14 cellular contexts compared by ENCODE assay signal in genomic region chr18:45783097-45784075, GRCh38. TPM values are rescaled to one million over a fixed set of nuclear protein-coding genes. Genes with fewer than 3 reads are reported as not detected.
DNase-seq lines count a peak whose midpoint lies in the region; ATAC-seq and TF ChIP-seq lines count a peak whose summit lies in the region.
"Had no signal": no experiment of that assay in that cellular context is flagged by ENCODE, and none has a peak within 500 bp of the region (broad histone marks: within the 10 kb centered on the region; RNA-seq: fewer than 3 reads in every experiment).

No MANE protein-coding gene starts in this region.

- peak; percentile 87 for ATAC-seq in RWPE2 (ENCODE audit: low read depth)
- no peak for ATAC-seq in HG03442 (IDR thresholded peaks at IDR 0.05; ENCODE audit: unreplicated experiment)
- no peak for ATAC-seq in HG02981 (IDR thresholded peaks at IDR 0.05; ENCODE audit: unreplicated experiment)
- ATAC-seq: naive thymus-derived CD8-positive, alpha-beta T cell had no signal

- TF ChIP-seq CTCF in RWPE2 (IDR thresholded peaks at IDR 0.05; ENCODE audit: poor library complexity, severe bottlenecking) (no peak), osteoblast (IDR thresholded peaks at IDR 0.05; ENCODE audit: extremely low read depth, low read depth, low read length) (no peak)

- H3K4me1 ChIP-seq in RWPE2 (ENCODE audit: insufficient read depth, poor library complexity, severe bottlenecking) = peaks cover 19% of the 10 kb centered on the region
- peaks cover 40% of the 10 kb centered on the region for H3K4me1 ChIP-seq in osteoblast (ENCODE audit: insufficient read depth, low read length)

- H3K36me3 ChIP-seq in RWPE2 (ENCODE audit: low read depth) = no peaks in the 10 kb centered on the region
- H3K36me3 ChIP-seq in osteoblast (ENCODE audit: insufficient read depth, low read length) = no peaks in the 10 kb centered on the region

- H3K27ac ChIP-seq in RWPE2 (ENCODE audit: poor library complexity, severe bottlenecking) (peak overlapping the region; percentile 27), osteoblast (ENCODE audit: low read depth, low read length) (peak overlapping the region; percentile 40)

- no peaks in the 10 kb centered on the region for H4K20me1 ChIP-seq in osteoblast (ENCODE audit: insufficient read depth, low read length)

- peak; percentile 88 for DNase-seq in EH (ENCODE audit: low read depth)
- DNase-seq in RWPE2 (ENCODE audit: low spot score) = no peak
- DNase-seq in fibroblast of peridontal ligament (ENCODE audit: extremely low read depth) = peak; percentile 66
- no peak for DNase-seq in osteoblast (ENCODE audit: insufficient read length, low spot score, missing footprints)
- no peak for DNase-seq in NCI-H1694 (lab: John Stamatoyannopoulos, UW)
- no peak for DNase-seq in T-helper 9 cell
- DNase-seq: activated CD4-positive, alpha-beta T cell treated with anti-CD3 and anti-CD28 coated beads, Interleukin-2, amount 50 U/mL, for 48 hours; activated gamma-delta T cell; caudate nucleus; naive thymus-derived CD8-positive, alpha-beta T cell had no signal

- no peaks in the 10 kb centered on the region for H3K27me3 ChIP-seq in RWPE2 (ENCODE audit: insufficient read depth, poor library complexity, severe bottlenecking)
- no peaks in the 10 kb centered on the region for H3K27me3 ChIP-seq in osteoblast (ENCODE audit: insufficient read depth, low read length)

- H2AFZ ChIP-seq in osteoblast (ENCODE audit: low read length) = no peak overlapping the region

- H3K4me2 ChIP-seq in osteoblast (ENCODE audit: insufficient read depth, low read length) = peak overlapping the region; percentile 10

- no peaks in the 10 kb centered on the region for H3K79me2 ChIP-seq in osteoblast (ENCODE audit: insufficient read depth, low read length)

- H3K4me3 ChIP-seq in RWPE2 (ENCODE audit: severe bottlenecking) (no peak overlapping the region), osteoblast (ENCODE audit: insufficient read depth, low read length) (no peak overlapping the region)
- H3K4me3 ChIP-seq: skin epidermis had no signal

- H3K9me3 ChIP-seq in RWPE2 (ENCODE audit: severe bottlenecking) = no peaks in the 10 kb centered on the region
- no peaks in the 10 kb centered on the region for H3K9me3 ChIP-seq in osteoblast (ENCODE audit: low read depth, low read length)

RNA-seq across cellular contexts. Expression of gene SIGLEC15, which starts 42.1 kb away (rescaled TPM):
- total RNA-seq in osteoblast = 8.0 and 12.1 TPM in 2 replicates
- total RNA-seq: naive thymus-derived CD8-positive, alpha-beta T cell; temporal lobe had no signal

RNA-seq across cellular contexts. Expression of gene SLC14A1, which starts 59.4 kb away (rescaled TPM):
- 128 and 136 TPM in 2 replicates for total RNA-seq in osteoblast

Comparison
In these comparisons a context has a peak if more than half of its experiments do, and no peak if none do; other contexts are left out.
1. DNase-seq: peak in EH (single experiment) and fibroblast of peridontal ligament (single experiment); none in RWPE2 (single experiment), osteoblast (single experiment), NCI-H1694 (single experiment) and T-helper 9 cell (single experiment).